In the genomic region with DNA sequence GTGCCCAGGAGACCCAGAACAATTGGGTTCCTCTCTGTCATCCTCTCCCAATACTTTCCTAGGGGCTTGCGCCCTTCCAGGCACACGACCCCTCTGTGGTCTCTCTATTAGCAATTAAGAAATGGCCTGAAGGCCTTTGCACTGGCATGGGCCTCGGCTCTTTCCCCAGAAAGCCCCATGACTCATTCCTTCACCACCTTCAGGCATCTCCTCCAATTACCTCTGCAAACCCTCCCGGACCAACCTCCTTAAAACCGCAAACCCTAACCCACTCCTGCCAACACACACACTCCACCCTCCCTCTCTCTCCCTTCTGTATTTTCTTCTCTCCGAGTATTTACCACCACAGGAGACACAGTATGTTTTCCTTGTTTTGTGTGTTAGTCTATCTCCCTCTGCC, we compare ENCODE assay signal across 1 cellular context.
TF ChIP-seq lines count a peak whose summit lies in the region.

No MANE protein-coding gene starts in this region.

TF ChIP-seq in HEK293, 187 proteins besides CTCF, POLR2A, EP300 and RAD21 (continued from another document):
- TF ChIP-seq ZNF692 (tag by site-specific recombination; IDR thresholded peaks at IDR 0.05) = peak; percentile 88
- TF ChIP-seq ZBTB7A (tag by site-specific recombination; IDR thresholded peaks at IDR 0.05; ENCODE audit: low read depth) = no peak
- TF ChIP-seq ZEB2 (tag by site-specific recombination; IDR thresholded peaks at IDR 0.05) = no peak
- peak; percentile 58; the same call in 1 of the 2 replicates for TF ChIP-seq ZXDB (tag by site-specific recombination; IDR thresholded peaks at IDR 0.05)
- TF ChIP-seq REPIN1 (tag by site-specific recombination; IDR thresholded peaks at IDR 0.05; ENCODE audit: low read depth) = no peak
- no peak for TF ChIP-seq GLI4 (tag by site-specific recombination; IDR thresholded peaks at IDR 0.05)
- no peak for TF ChIP-seq ZBTB17 (tag by site-specific recombination; IDR thresholded peaks at IDR 0.05)
